19 cellular contexts compared by ENCODE assay signal in the genomic region with DNA sequence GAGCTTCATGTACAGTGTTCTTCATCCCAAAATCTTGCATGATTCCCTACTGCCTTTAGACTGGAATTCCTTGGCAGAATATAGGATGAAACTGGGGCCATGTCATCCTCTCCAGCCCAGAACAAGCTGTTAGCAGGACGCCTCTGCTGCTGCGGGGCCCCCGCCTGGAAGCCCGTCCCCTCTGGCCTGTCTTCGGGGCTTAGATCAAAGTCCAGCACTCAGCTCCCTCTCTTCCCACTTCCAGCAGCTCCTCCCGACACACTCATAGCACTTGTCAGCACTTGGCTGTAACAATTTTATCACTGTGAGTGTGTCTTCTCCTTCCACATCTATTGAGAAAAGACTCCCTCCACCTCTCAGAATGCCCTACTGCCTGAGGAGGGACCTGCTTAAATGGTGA.
A peak's percentile ranks its signal among the peaks of the same experiment; 100 is the strongest.
DNase-seq lines count a peak whose midpoint lies in the region; ATAC-seq, FAIRE-seq and TF ChIP-seq lines count a peak whose summit lies in the region.
"Had no signal": no experiment of that assay in that cellular context is flagged by ENCODE, and none has a peak within 500 bp of the region (broad histone marks: within the 10 kb centered on the region; RNA-seq: fewer than 3 reads in every experiment).

No MANE protein-coding gene starts in this region.

- TF ChIP-seq CTCF in heart left ventricle (IDR thresholded peaks at IDR 0.05) (no peak), right atrium auricular region (IDR thresholded peaks at IDR 0.05) (no peak), kidney (IDR thresholded peaks at IDR 0.05; ENCODE audit: borderline replicate concordance, extremely low read depth, insufficient read depth) (no peak), sigmoid colon (IDR thresholded peaks at IDR 0.05) (no peak)

- H3K36me3 ChIP-seq in heart left ventricle: peaks cover 0 to 4% (median 0%) of the 10 kb centered on the region in 9 donors
- H3K36me3 ChIP-seq in right atrium auricular region: no peaks in the 10 kb centered on the region
- H3K36me3 ChIP-seq in kidney (ENCODE audit: control insufficient read depth in 1 of 2, insufficient read depth in 2 of 2, low read length in 2 of 2): peaks cover 0 to 1% of the 10 kb centered on the region in 2 donors
- H3K36me3 ChIP-seq in sigmoid colon: peaks cover 6 to 27% (median 13%) of the 10 kb centered on the region in 4 donors
- H3K36me3 ChIP-seq in aorta (ENCODE audit: control insufficient read depth in 1 of 2, insufficient read depth in 2 of 2, low read length in 1 of 2): peaks cover 0 to 2% of the 10 kb centered on the region in 2 donors
- H3K36me3 ChIP-seq in GM23248 (ENCODE audit: low read depth): peaks cover 4% of the 10 kb centered on the region; the same call in 1 of the 2 replicates

- intact Hi-C loops in heart left ventricle (cut with DNase I): loop anchor here in 2 of 10 donors (5.0 kb wide), 2 partner anchors 39 to 44 kb away; no protein-coding TSS in a partner anchor
- intact Hi-C loops in kidney (cut with DNase I): no loop called here
- intact Hi-C loops in sigmoid colon (cut with DNase I): no loop called here
- intact Hi-C loops in aorta (cut with DNase I): no loop called here

- H3K27ac ChIP-seq in heart left ventricle: peak overlapping the region in 10 of 12 donors; percentile 9 to 90 (median 63)
- peak overlapping the region in 1 of 2 donors; percentile 29 for H3K27ac ChIP-seq in right atrium auricular region
- H3K27ac ChIP-seq in kidney (ENCODE audit: low read depth in 2 of 2, low read length in 2 of 2): peak overlapping the region; percentile 40 to 71
- peak overlapping the region; percentile 89 to 98 (median 94) for H3K27ac ChIP-seq in sigmoid colon
- H3K27ac ChIP-seq in aorta (ENCODE audit: low read depth in 1 of 2, low read length in 2 of 2): peak overlapping the region; percentile 7 to 49
- no peak overlapping the region for H3K27ac ChIP-seq in GM23248

- no peak for TF ChIP-seq EP300 in sigmoid colon (IDR thresholded peaks at IDR 0.05)

- no peaks in the 10 kb centered on the region for H3K79me2 ChIP-seq in GM23248 (ENCODE audit: insufficient read depth)

- 0 out of 2 replicates have a peak, but pooled peaks cover 6% of the 10 kb centered on the region for H3F3A ChIP-seq in GM23248 (ENCODE audit: insufficient read depth)

- H2AFZ ChIP-seq in GM23248: no peak overlapping the region

- FAIRE-seq in kidney (lab: Jason Lieb, UNC): no peak
- FAIRE-seq: GM12891 had no signal

- H3K4me2 ChIP-seq in GM23248 (ENCODE audit: unreplicated experiment): no peak overlapping the region

- ATAC-seq in heart left ventricle (no peak), aorta (ENCODE audit: low FRiP score) (no peak)
- ATAC-seq: natural killer cell treated with Interleukin-12 subunit alpha and Interleukin-12 subunit beta and Interleukin-15 and Interleukin-18, amount 100 ng/mL, for 72 hours; stimulated activated naive CD8-positive, alpha-beta T cell treated with anti-CD3 and anti-CD28 coated beads, Interleukin-15, amount 100 ng/mL, for 72 hours had no signal

- peak overlapping the region in 1 of 2 donors; percentile 34 for H3K9ac ChIP-seq in kidney (ENCODE audit: low read length in 2 of 2)
- H3K9ac ChIP-seq in GM23248: no peak overlapping the region

- no peaks in the 10 kb centered on the region for H3K27me3 ChIP-seq in heart left ventricle
- no peaks in the 10 kb centered on the region for H3K27me3 ChIP-seq in right atrium auricular region
- no peaks in the 10 kb centered on the region for H3K27me3 ChIP-seq in sigmoid colon
- H3K27me3 ChIP-seq in aorta (ENCODE audit: control insufficient read depth in 1 of 2, insufficient read depth in 2 of 2, low read length in 1 of 2): no peaks in the 10 kb centered on the region
- no peaks in the 10 kb centered on the region for H3K27me3 ChIP-seq in GM23248 (replicated peaks; ENCODE audit: insufficient read depth)

- WGBS in heart left ventricle, 4 donors: 40 to 56% (median 44%) methylated on average over 6 of the region's 6 CpGs
- 45 to 71% methylated on average over 6 of the region's 6 CpGs for WGBS in sigmoid colon, 2 donors
- 8 to 10% methylated on average over 6 of the region's 6 CpGs for WGBS in aorta, 2 donors
- 32 to 34% methylated on average over 6 of the region's 6 CpGs for WGBS in GM23248 (ENCODE audit: low coverage in 1 of 2, low lambda C conversion rate in 2 of 2, missing lambda C conversion rate in 2 of 2), 2 experiments

- in situ Hi-C loops in GM23248 (cut with MboI): no loop called here

- TF ChIP-seq POLR2A in heart left ventricle (IDR thresholded peaks at IDR 0.05): no peak
- peak in 1 of 2 donors; percentile 19 for TF ChIP-seq POLR2A in sigmoid colon (IDR thresholded peaks at IDR 0.05)

- H3K4me1 ChIP-seq in heart left ventricle (peaks cover 0 to 57% (median 40%) of the 10 kb centered on the region in 12 donors), right atrium auricular region (peaks cover 0 to 58% of the 10 kb centered on the region in 2 donors), kidney (ENCODE audit: control insufficient read depth in 1 of 2, insufficient read depth in 1 of 2, low read depth in 1 of 2, low read length in 2 of 2) (peaks cover 20 to 40% of the 10 kb centered on the region in 2 donors), sigmoid colon (peaks cover 2 to 55% (median 52%) of the 10 kb centered on the region in 4 donors), aorta (ENCODE audit: control insufficient read depth in 1 of 2, insufficient read depth in 2 of 2, low read length in 2 of 2) (no peaks in the 10 kb centered on the region), GM23248 (ENCODE audit: insufficient read depth) (peaks cover 25% of the 10 kb centered on the region)

- no peaks in the 10 kb centered on the region for H4K20me1 ChIP-seq in GM23248 (ENCODE audit: insufficient read depth)

- H3K9me2 ChIP-seq in GM23248 (ENCODE audit: insufficient read depth): no peaks in the 10 kb centered on the region

- H3K4me3 ChIP-seq in heart left ventricle (peak overlapping the region in 5 of 12 donors; percentile 10 to 58 (median 52)), right atrium auricular region (peak overlapping the region in 1 of 2 donors; percentile 1), kidney (ENCODE audit: low read length in 2 of 2) (peak overlapping the region; percentile 12 to 44), sigmoid colon (peak overlapping the region; percentile 68 to 81 (median 73)), aorta (ENCODE audit: low read length in 2 of 2) (peak overlapping the region; percentile 57 to 79), GM23248 (no peak overlapping the region)

- DNase-seq in heart left ventricle (no peak), right atrium auricular region (ENCODE audit: low spot score) (no peak), kidney (no peak), sigmoid colon (no peak), aorta (no peak), GM23248 (no peak), hypothalamus (lab: John Stamatoyannopoulos, UW) (no peak)
- DNase-seq in activated naive CD4-positive, alpha-beta T cell treated with anti-CD3 and anti-CD28 coated beads, Interleukin-2, amount 50 U/mL, for 16 hours: no peak
- DNase-seq: activated CD4-positive, alpha-beta T cell treated with anti-CD3 and anti-CD28 coated beads, Interleukin-2, amount 10 ng/mL, durations not matched to agents 7 days and 5 days; activated gamma-delta T cell treated with Interleukin-2 at 50 U/mL for 16 hours; anterior cingulate cortex; HCEC 1CT; KBM-7; NCI-H2081 treated with DMSO at 0.1 percent for 48 hours; NCI-H510A; stimulated activated naive CD8-positive, alpha-beta T cell treated with anti-CD3 and anti-CD28 coated beads, Interleukin-15, amount 100 ng/mL, for 72 hours; T-helper 1 cell had no signal

- H3K9me3 ChIP-seq in heart left ventricle (no peaks in the 10 kb centered on the region), right atrium auricular region (no peaks in the 10 kb centered on the region), kidney (ENCODE audit: control insufficient read depth in 1 of 2, low read length in 2 of 2) (no peaks in the 10 kb centered on the region), sigmoid colon (no peaks in the 10 kb centered on the region), aorta (ENCODE audit: control insufficient read depth, low read length) (no peaks in the 10 kb centered on the region), GM23248 (ENCODE audit: low read depth) (no peaks in the 10 kb centered on the region)
